ENCODE assay signal across 8 cellular contexts in genomic region chr22:43186272-43187170, GRCh38. TPM values are rescaled to one million over a fixed set of nuclear protein-coding genes. Genes with fewer than 3 reads are reported as not detected.
A peak's percentile ranks its signal among the peaks of the same experiment; 100 is the strongest.
DNase-seq lines count a peak whose midpoint lies in the region; ATAC-seq and TF ChIP-seq lines count a peak whose summit lies in the region.

TTLL12 (minus strand) TSS chr22:43187134; CDS start chr22:43187069, 65 bp downstream.

- BruUV-seq in Calu3 (replicated peaks; lab: Mats Ljungman, UMichigan): TSS peak; percentile 29

- H3K9me3 Mint-ChIP-seq in Calu3 (ENCODE audit: low read depth, unreplicated experiment): peaks cover 2% of the 10 kb centered on the region

- intact Hi-C loops in Calu3 (cut with micrococcal nuclease; ENCODE audit: unreplicated experiment): no loop called here
- intact Hi-C loops in colonic mucosa (cut with DNase I): no loop called here

- H3K27me3 Mint-ChIP-seq in Calu3 (ENCODE audit: unreplicated experiment): no peaks in the 10 kb centered on the region

- DNase-seq in Calu3 (peak; percentile 69), LNCaP clone FGC (ENCODE audit: low read depth) (no peak), colonic mucosa (no peak), left lobe of liver (ENCODE audit: low spot score) (peak; percentile 70), NCI-H2107 treated with DMSO at 0.1 percent for 48 hours (lab: John Stamatoyannopoulos, UW; ENCODE audit: unreplicated experiment) (no peak)
- DNase-seq in activated CD4-positive, alpha-beta T cell treated with anti-CD3 and anti-CD28 coated beads for 1 hour: peak; percentile 46
- peak; percentile 16 to 47 (median 44) for DNase-seq in stimulated activated CD4-positive, alpha-beta T cell treated with anti-CD3 and anti-CD28 coated beads, Interleukin-1b, Interleukin-23, amount 100 ng/mL, for 24 hours (ENCODE audit: low read depth in 4 of 4, low spot score in 1 of 4)

- H3K4me3 ChIP-seq in LNCaP clone FGC (ENCODE audit: low read depth, low read length) (peak within 1 kb of the TSS; percentile 94), colonic mucosa (peak within 1 kb of the TSS; percentile 86)

- peaks cover 27% of the 10 kb centered on the region for H3K4me1 Mint-ChIP-seq in Calu3 (ENCODE audit: low read depth, unreplicated experiment)

- no peaks in the 10 kb centered on the region for H3K36me3 ChIP-seq in colonic mucosa

- H3K36me3 Mint-ChIP-seq in Calu3 (ENCODE audit: insufficient read depth, unreplicated experiment): peaks cover 42% of the 10 kb centered on the region

- peak within 1 kb of the TSS; percentile 81 to 90 for H3K9ac ChIP-seq in colonic mucosa (ENCODE audit: low read depth in 2 of 2, low read length in 2 of 2)

- peaks cover 12% of the 10 kb centered on the region for H3K4me1 ChIP-seq in colonic mucosa

- ATAC-seq in GM21390 (IDR thresholded peaks at IDR 0.05; ENCODE audit: unreplicated experiment) (peak; percentile 52), left lobe of liver (peak; percentile 54)

- no peaks in the 10 kb centered on the region for H3K9me3 ChIP-seq in colonic mucosa

- TF ChIP-seq CTCF in Calu3 (IDR thresholded peaks at IDR 0.05; ENCODE audit: unreplicated experiment) (no peak), LNCaP clone FGC (IDR thresholded peaks at IDR 0.05; ENCODE audit: control insufficient read depth, extremely low read depth, insufficient read depth) (no peak), colonic mucosa (IDR thresholded peaks at IDR 0.05) (no peak)

- H3K4me3 Mint-ChIP-seq in Calu3 (ENCODE audit: low read depth, unreplicated experiment): peak within 1 kb of the TSS; percentile 73

- peak within 1 kb of the TSS; percentile 87 for H3K27ac Mint-ChIP-seq in Calu3 (ENCODE audit: unreplicated experiment)

- CTCF ChIA-PET in Calu3 (lab: Charles Lee): interaction anchor here (0.6 to 1.8 kb wide), 7 partner anchors 9 to 160 kb away, joined by 3 to 12 read pairs (median 6); no protein-coding TSS in a partner anchor

- H3K27me3 ChIP-seq in colonic mucosa: no peaks in the 10 kb centered on the region

- peak within 1 kb of the TSS; percentile 88 for H3K27ac ChIP-seq in colonic mucosa

RNA-seq across cellular contexts. Expression of gene TTLL12, which starts in this region (rescaled TPM):
- total RNA-seq in Calu3 (2022) (63.4 and 69.6 TPM in 2 replicates), colonic mucosa (100 to 1,000 TPM in 1 of 2 donors, 10 to 100 TPM in 1; 89.3 to 147 TPM), left lobe of liver (26.6 TPM)

Comparison
In these comparisons a context has a peak if more than half of its experiments do, and no peak if none do; other contexts are left out.
1. DNase-seq: peak in Calu3 (single experiment), activated CD4-positive, alpha-beta T cell treated with anti-CD3 and anti-CD28 coated beads for 1 hour (single experiment), left lobe of liver (single experiment) and stimulated activated CD4-positive, alpha-beta T cell treated with anti-CD3 and anti-CD28 coated beads, Interleukin-1b, Interleukin-23, amount 100 ng/mL, for 24 hours (4 of 4); none in LNCaP clone FGC (single experiment), colonic mucosa (single experiment) and NCI-H2107 treated with DMSO at 0.1 percent for 48 hours (single experiment).